In the genomic region with DNA sequence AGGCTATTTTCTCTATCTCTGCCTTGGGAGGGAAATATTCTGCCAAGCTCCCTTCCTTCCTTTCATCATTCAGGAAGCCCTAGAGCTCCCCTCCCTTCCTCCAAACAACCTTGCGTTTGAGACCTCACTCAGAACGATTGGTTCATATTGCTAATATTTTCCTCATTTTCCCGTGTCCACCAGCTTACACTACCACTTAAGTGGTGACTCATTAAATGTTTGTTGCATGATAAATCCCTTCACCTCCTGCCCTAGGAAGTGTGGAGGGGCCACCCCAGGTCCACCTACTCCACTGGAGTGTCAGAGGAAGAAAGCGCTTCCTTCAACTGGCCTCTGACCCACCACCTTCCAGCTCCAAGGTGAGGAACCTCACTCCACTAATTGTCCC, we compare ENCODE assay signal across 8 cellular contexts. TPM values are rescaled to one million over a fixed set of nuclear protein-coding genes. Genes with fewer than 3 reads are reported as not detected.
DNase-seq lines count a peak whose midpoint lies in the region; TF ChIP-seq lines count a peak whose summit lies in the region.

No MANE protein-coding gene starts in this region.

- H3K9ac ChIP-seq in mucosa of rectum (ENCODE audit: low read depth in 1 of 2, low read length in 2 of 2), result no peak overlapping the region

- no peaks in the 10 kb centered on the region for H3K36me3 ChIP-seq in mucosa of rectum (ENCODE audit: control insufficient read depth in 2 of 2, insufficient read depth in 2 of 2, low read length in 2 of 2)

- H3K27ac Mint-ChIP-seq in MCF 10A (ENCODE audit: low read depth, unreplicated experiment), result peak overlapping the region; percentile 75

- peak overlapping the region; percentile 21 to 59 for H3K27ac ChIP-seq in mucosa of rectum (ENCODE audit: low read depth in 2 of 2, low read length in 2 of 2)

- H3K4me3 ChIP-seq in mucosa of rectum (ENCODE audit: low read length in 2 of 2), result no peak overlapping the region

- TF ChIP-seq CTCF in MCF 10A (IDR thresholded peaks at IDR 0.05; ENCODE audit: unreplicated experiment) (no peak), GM13976 (IDR thresholded peaks at IDR 0.05; ENCODE audit: borderline replicate concordance, control extremely low read depth, extremely low read depth, insufficient read depth, missing control alignments) (no peak)

- intact Hi-C loops in MCF 10A (cut with micrococcal nuclease), result no loop called here

- peaks cover 21% of the 10 kb centered on the region for H3K4me1 Mint-ChIP-seq in MCF 10A (ENCODE audit: insufficient read depth, unreplicated experiment)

- H3K36me3 Mint-ChIP-seq in MCF 10A (ENCODE audit: insufficient read depth, unreplicated experiment), result no peaks in the 10 kb centered on the region

- no peaks in the 10 kb centered on the region for H3K27me3 Mint-ChIP-seq in MCF 10A (ENCODE audit: insufficient read depth, unreplicated experiment)

- BruUV-seq in MCF 10A (replicated peaks; lab: Mats Ljungman, UMichigan), result no TSS peak

- CTCF ChIA-PET in MCF 10A (lab: Yijun Ruan, JAX), result interaction anchor here (0.6 to 3.0 kb wide), 6 partner anchors 9 to 302 kb away, joined by 3 to 8 read pairs (median 3); no protein-coding TSS in a partner anchor

- no peaks in the 10 kb centered on the region for H3K9me3 ChIP-seq in mucosa of rectum (ENCODE audit: control insufficient read depth in 2 of 2, low read length in 2 of 2)

- DNase-seq in ACHN, result peak; percentile 71
- DNase-seq in HT1080 (ENCODE audit: low read depth), result peak; percentile 82
- DNase-seq in MCF 10A (ENCODE audit: unreplicated experiment), result peak; percentile 91
- DNase-seq in effector CD4-positive, alpha-beta T cell, result no peak
- no peak for DNase-seq in NCI-H1694 treated with DMSO at 0.1 percent for 48 hours (lab: John Stamatoyannopoulos, UW)
- DNase-seq in activated CD4-positive, alpha-beta T cell treated with anti-CD3 and anti-CD28 coated beads, Interleukin-2, amount 50 U/mL, for 48 hours, result no peak
- DNase-seq in GM13976 (ENCODE audit: low spot score), result no peak

- in situ Hi-C loops in ACHN (cut with HindIII; ENCODE audit: low pct_ligation_motif_present, low pct_unique_long_range_greater_than_20kb, low sequenced_read_pairs), result no loop called here
- in situ Hi-C loops in GM13976 (cut with MboI; ENCODE audit: low sequenced_read_pairs, unreplicated experiment), result no loop called here

- POLR2A ChIA-PET in MCF 10A (lab: Yijun Ruan, JAX), result interaction anchor here (0.7 to 1.8 kb wide), 10 partner anchors 22 to 230 kb away, joined by 3 to 5 read pairs (median 4); no protein-coding TSS in a partner anchor

- H3K4me1 ChIP-seq in mucosa of rectum (ENCODE audit: control insufficient read depth in 2 of 2, insufficient read depth in 2 of 2, low read length in 2 of 2), result peaks cover 7 to 8% of the 10 kb centered on the region in 2 donors

- H3K9me3 Mint-ChIP-seq in MCF 10A (ENCODE audit: unreplicated experiment), result no peaks in the 10 kb centered on the region

- H3K27me3 ChIP-seq in mucosa of rectum (ENCODE audit: control insufficient read depth in 2 of 2, insufficient read depth in 2 of 2, low read length in 2 of 2), result no peaks in the 10 kb centered on the region

- peak overlapping the region; percentile 4 for H3K4me3 Mint-ChIP-seq in MCF 10A (ENCODE audit: unreplicated experiment)

RNA-seq across cellular contexts. Expression of gene LPIN2, which starts 2.3 kb away (rescaled TPM):
- 5.3 and 6.6 TPM in 2 replicates for total RNA-seq in HT1080 (2014; rRNA removed; shearing (Covaris generic))
- polyA plus RNA-seq in HT1080 (2015; cell fraction: cytosol; rRNA removed), result 6.8 and 8.1 TPM in 2 replicates
- 12.0 and 12.9 TPM in 2 replicates for polyA plus RNA-seq in HT1080 (2015; cell fraction: nucleus; rRNA removed)
- total RNA-seq in MCF 10A (2022), result 13.1 and 15.9 TPM in 2 replicates

Comparison
In these comparisons a context has a peak if more than half of its experiments do, and no peak if none do; other contexts are left out.
1. DNase-seq: peak in ACHN (single experiment), HT1080 (single experiment) and MCF 10A (single experiment); none in effector CD4-positive, alpha-beta T cell (single experiment), NCI-H1694 treated with DMSO at 0.1 percent for 48 hours (single experiment), activated CD4-positive, alpha-beta T cell treated with anti-CD3 and anti-CD28 coated beads, Interleukin-2, amount 50 U/mL, for 48 hours (0 of 2) and GM13976 (single experiment).